Comparison of ENCODE assay signal across 23 cellular contexts in genomic region chr4:1622956-1623355, GRCh38.
"Had no signal": no experiment of that assay in that cellular context is flagged by ENCODE, and none has a peak within 500 bp of the region (broad histone marks: within the 10 kb centered on the region; RNA-seq: fewer than 3 reads in every experiment).

No MANE protein-coding gene starts in this region.

- H3K4me3 ChIP-seq: ovary, psoas muscle, right lobe of liver, sigmoid colon, stomach, thoracic aorta, thyroid gland, tibial nerve, upper lobe of left lung, uterus had no signal

- DNase-seq: naive thymus-derived CD8-positive, alpha-beta T cell; nephron progenitor cell; occipital lobe; ovary; posterior cingulate gyrus; psoas muscle; right lobe of liver; sigmoid colon; small intestine; stimulated activated CD4-positive, alpha-beta T cell treated with anti-CD3 and anti-CD28 coated beads, Interleukin-15, amount 100 ng/mL, for 24 hours; stimulated activated CD4-positive, alpha-beta T cell treated with anti-CD3 and anti-CD28 coated beads, Interleukin-2, amount 100 ng/mL, for 24 hours; stimulated activated CD4-positive, alpha-beta T cell treated with anti-CD3 and anti-CD28 coated beads, Interleukin-2, amount 100 ng/mL, for 48 hours; stimulated activated CD4-positive, alpha-beta T cell treated with anti-CD3 and anti-CD28 coated beads, Interleukin-4, amount 100 ng/mL, for 24 hours; stimulated activated naive B cell treated with anti-CD40 and anti-IgM and Interleukin-4, amounts not matched to agents 10 μg/mL and 1 μg/mL and 100 μg/mL, for 72 hours; stimulated activated naive CD4-positive, alpha-beta T cell treated with Interleukin-2 at 50 U/mL for 16 hours; stomach; thyroid gland; trophoblast cell; uterus had no signal

- H3K27me3 ChIP-seq: ovary, right lobe of liver, sigmoid colon, stomach, thyroid gland, tibial nerve, upper lobe of left lung, uterus had no signal

- H3K9ac ChIP-seq: parathyroid adenoma had no signal

- H3K27ac ChIP-seq: ovary, parathyroid adenoma, psoas muscle, right lobe of liver, sigmoid colon, stomach, thoracic aorta, thyroid gland, tibial nerve, upper lobe of left lung, uterus had no signal

- H3K36me3 ChIP-seq: ovary, right lobe of liver, sigmoid colon, stomach, thoracic aorta, thyroid gland, upper lobe of left lung, uterus had no signal

- H3K4me1 ChIP-seq: parathyroid adenoma, psoas muscle, right lobe of liver, sigmoid colon, stomach, thyroid gland, tibial nerve, upper lobe of left lung, uterus had no signal

- H3K9me3 ChIP-seq: ovary, psoas muscle, right lobe of liver, stomach, thoracic aorta, thyroid gland, upper lobe of left lung, uterus had no signal
